ENCODE assay signal across 8 cellular contexts in the genomic region with DNA sequence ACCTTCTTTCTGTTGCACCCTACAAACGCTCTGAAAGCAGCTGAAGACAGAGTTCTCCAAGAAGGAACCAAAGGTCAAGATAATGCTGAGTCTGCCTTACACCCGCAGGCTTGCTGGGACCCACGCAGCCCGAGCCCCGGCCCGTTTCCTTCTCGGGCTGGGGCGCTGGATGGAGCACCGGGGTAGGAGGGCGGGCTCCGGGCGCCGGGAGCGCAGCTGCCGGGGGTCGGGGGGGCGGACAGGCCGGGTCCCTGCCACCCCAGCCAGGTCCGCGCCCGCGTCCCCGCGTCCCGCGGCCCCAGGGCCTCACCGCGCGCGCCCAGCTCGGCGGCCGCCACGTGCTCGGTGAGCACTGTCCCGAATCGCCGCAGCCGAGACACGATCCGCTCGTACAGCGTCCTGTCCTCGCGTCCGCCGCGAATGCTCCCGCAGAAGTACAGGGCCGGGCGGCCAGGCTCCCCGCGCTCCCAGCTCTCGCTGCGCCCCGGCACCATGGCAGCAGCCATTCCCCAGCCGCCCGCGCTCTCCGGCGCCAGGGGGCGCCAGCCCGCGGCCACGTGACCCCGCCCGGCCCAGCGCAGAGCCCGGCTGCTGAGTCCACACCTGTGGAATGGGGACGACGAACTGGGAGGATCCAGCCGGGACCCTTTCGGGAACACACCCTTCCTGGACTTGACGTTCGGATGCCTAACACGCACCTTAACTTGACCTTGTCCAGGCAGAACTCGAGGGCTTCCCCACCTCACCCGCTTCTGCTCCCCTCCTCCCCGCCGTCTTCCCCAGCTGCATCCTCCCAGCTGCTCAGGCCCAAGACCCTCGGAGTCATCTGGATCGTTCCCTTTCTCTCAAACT.
A peak's percentile ranks its signal among the peaks of the same experiment; 100 is the strongest.
DNase-seq lines count a peak whose midpoint lies in the region; ATAC-seq and TF ChIP-seq lines count a peak whose summit lies in the region.

A gene with protein sequence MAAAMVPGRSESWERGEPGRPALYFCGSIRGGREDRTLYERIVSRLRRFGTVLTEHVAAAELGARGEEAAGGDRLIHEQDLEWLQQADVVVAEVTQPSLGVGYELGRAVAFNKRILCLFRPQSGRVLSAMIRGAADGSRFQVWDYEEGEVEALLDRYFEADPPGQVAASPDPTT (minus strand): TSS at position 531 of the 852 bp plus-strand sequence. CDS start 25 bp downstream, at position 506.

- ATAC-seq in GM18870 (IDR thresholded peaks at IDR 0.05; ENCODE audit: unreplicated experiment) (peak; percentile 59), HG03175 (IDR thresholded peaks at IDR 0.05; ENCODE audit: unreplicated experiment) (peak; percentile 80)

- DNase-seq in AML-193 (lab: John Stamatoyannopoulos, UW), result peak; percentile 54 to 71
- DNase-seq in NOMO-1 treated with dmso at 0.1 percent for 144 hours (lab: John Stamatoyannopoulos, UW; ENCODE audit: unreplicated experiment), result peak; percentile 34
- DNase-seq in activated CD8-positive, alpha-beta memory T cell treated with anti-CD3 and anti-CD28 coated beads, Interleukin-2, amount 50 U/mL, for 48 hours, result peak; percentile 93
- DNase-seq in epithelial cell of esophagus (ENCODE audit: low read depth), result peak; percentile 78
- DNase-seq in middle frontal gyrus (ENCODE audit: extremely low spot score, low spot score), result peak; percentile 56
- DNase-seq in stimulated activated CD8-positive, alpha-beta memory T cell treated with anti-CD3 and anti-CD28 coated beads, Interleukin-2, amount 100 ng/mL, for 48 hours (ENCODE audit: low read depth in 2 of 2), result peak; percentile 67 to 68

- peak; percentile 33 for TF ChIP-seq CTCF in epithelial cell of esophagus (IDR thresholded peaks at IDR 0.05; ENCODE audit: insufficient read depth, low read depth, low read length, missing control alignments)

- H3K4me3 ChIP-seq in epithelial cell of esophagus (ENCODE audit: low read length), result peak within 1 kb of the TSS; percentile 67

Comparison
In these comparisons a context has a peak if more than half of its experiments do, and no peak if none do; other contexts are left out.
1. Peak in every context shown above with its lines: DNase-seq, ATAC-seq and H3K4me3 ChIP-seq.
2. DNase-seq: peak in every context shown above with its lines; median percentile 93 in activated CD8-positive, alpha-beta memory T cell treated with anti-CD3 and anti-CD28 coated beads, Interleukin-2, amount 50 U/mL, for 48 hours; 78 in epithelial cell of esophagus; 68 in stimulated activated CD8-positive, alpha-beta memory T cell treated with anti-CD3 and anti-CD28 coated beads, Interleukin-2, amount 100 ng/mL, for 48 hours; 62 in AML-193; 56 in middle frontal gyrus; 34 in NOMO-1 treated with dmso at 0.1 percent for 144 hours.